29 cellular contexts compared by ENCODE assay signal in genomic region chr11:59180907-59181306, GRCh38. TPM values are rescaled to one million over a fixed set of nuclear protein-coding genes. Genes with fewer than 3 reads are reported as not detected.
"Had no signal": no experiment of that assay in that cellular context is flagged by ENCODE, and none has a peak within 500 bp of the region (broad histone marks: within the 10 kb centered on the region; RNA-seq: fewer than 3 reads in every experiment).

No MANE protein-coding gene starts in this region.

- H3K9me3 Mint-ChIP-seq: activated naive CD4-positive, alpha-beta T cell treated with anti-CD3 and anti-CD28 coated beads, Interleukin-2, amount 50 U/mL, for 24 hours; activated naive CD8-positive, alpha-beta T cell treated with anti-CD3 and anti-CD28 coated beads, Interleukin-2, amount 50 U/mL, for 24 hours; effector memory CD8-positive, alpha-beta T cell; immature natural killer cell; T-helper 2 cell treated with Interferon-gamma antibody and Interleukin-4, amounts not matched to agents 5 μg/mL and 100 μg/mL, for 36 hours had no signal

- H3K36me3 Mint-ChIP-seq: activated CD8-positive, alpha-beta memory T cell treated with anti-CD3 and anti-CD28 coated beads, Interleukin-2, amount 10 ng/mL, durations not matched to agents 7 days and 5 days; activated naive CD4-positive, alpha-beta T cell treated with anti-CD3 and anti-CD28 coated beads, Interleukin-2, amount 50 U/mL, for 24 hours; immature natural killer cell had no signal

- H3K27ac Mint-ChIP-seq: activated B cell treated with CpG ODN at 0.5 μM for 24 hours; activated CD8-positive, alpha-beta memory T cell treated with anti-CD3 and anti-CD28 coated beads, Interleukin-2, amount 10 ng/mL, durations not matched to agents 7 days and 5 days; activated CD8-positive, alpha-beta T cell treated with anti-CD3 and anti-CD28 coated beads, Interleukin-2, amount 10 ng/mL, durations not matched to agents 7 days and 5 days; activated naive CD4-positive, alpha-beta T cell treated with anti-CD3 and anti-CD28 coated beads, Interleukin-2, amount 50 U/mL, for 24 hours; activated naive CD8-positive, alpha-beta T cell treated with anti-CD3 and anti-CD28 coated beads, Interleukin-2, amount 50 U/mL, for 24 hours; activated T-helper 2 cell treated with anti-CD3 and anti-CD28 coated beads, Interferon-gamma antibody, Interleukin-2, Interleukin-4, amounts not matched to agents 10 μg/mL and 5 μg/mL and 100 μg/mL, durations not matched to agents 14 hours and 24 hours and 36 hours; effector memory CD8-positive, alpha-beta T cell; immature natural killer cell; naive thymus-derived CD4-positive, alpha-beta T cell; stimulated activated naive B cell treated with anti-CD40 and anti-IgM and Interleukin-4, amounts not matched to agents 10 μg/mL and 1 μg/mL and 100 μg/mL, for 72 hours; T-helper 2 cell treated with Interferon-gamma antibody and Interleukin-4, amounts not matched to agents 5 μg/mL and 100 μg/mL, for 36 hours had no signal

- FAIRE-seq: endothelial cell of umbilical vein, kidney had no signal

- DNase-seq: activated B cell treated with CpG ODN at 0.5 μM for 24 hours; activated CD4-positive, alpha-beta T cell treated with anti-CD3 and anti-CD28 coated beads, Interleukin-2, amount 50 U/mL, for 1 hour; activated CD8-positive, alpha-beta memory T cell treated with anti-CD3 and anti-CD28 coated beads, Interleukin-2, amount 10 ng/mL, durations not matched to agents 7 days and 5 days; activated CD8-positive, alpha-beta T cell treated with anti-CD3 and anti-CD28 coated beads, Interleukin-2, amount 10 ng/mL, durations not matched to agents 7 days and 5 days; activated naive CD8-positive, alpha-beta T cell treated with anti-CD3 and anti-CD28 coated beads, Interleukin-2, amount 50 U/mL, for 24 hours; activated T-cell treated with anti-CD3 and anti-CD28 coated beads, Interleukin-2, amount 50 U/mL, for 48 hours; cerebellar nuclear complex; colonic mucosa; effector memory CD8-positive, alpha-beta T cell; immature natural killer cell; kidney; left colon; mammary epithelial cell; naive thymus-derived CD4-positive, alpha-beta T cell; sigmoid colon; stimulated activated CD4-positive, alpha-beta T cell treated with anti-CD3 and anti-CD28 coated beads, Interleukin-2, amount 100 ng/mL, for 24 hours; stimulated activated naive B cell treated with anti-CD40 and anti-IgM and Interleukin-4, amounts not matched to agents 10 μg/mL and 1 μg/mL and 100 μg/mL, for 72 hours; T-helper 1 cell; upper lobe of right lung had no signal

- H3K4me2 ChIP-seq: smooth muscle cell had no signal

- H3K36me3 ChIP-seq: sigmoid colon had no signal

- H3K4me1 Mint-ChIP-seq: activated CD8-positive, alpha-beta memory T cell treated with anti-CD3 and anti-CD28 coated beads, Interleukin-2, amount 10 ng/mL, durations not matched to agents 7 days and 5 days; activated naive CD4-positive, alpha-beta T cell treated with anti-CD3 and anti-CD28 coated beads, Interleukin-2, amount 50 U/mL, for 24 hours; activated naive CD8-positive, alpha-beta T cell treated with anti-CD3 and anti-CD28 coated beads, Interleukin-2, amount 50 U/mL, for 24 hours; immature natural killer cell; naive thymus-derived CD4-positive, alpha-beta T cell had no signal

- H3K27ac ChIP-seq: colonic mucosa, gastroesophageal sphincter, sigmoid colon, upper lobe of right lung had no signal

- H3K4me1 ChIP-seq: sigmoid colon had no signal

- H3K4me3 ChIP-seq: colonic mucosa, gastroesophageal sphincter, sigmoid colon, smooth muscle cell, upper lobe of right lung had no signal

- H3K27me3 ChIP-seq: colonic mucosa, gastroesophageal sphincter, sigmoid colon, upper lobe of right lung had no signal

- H3K4me3 Mint-ChIP-seq: activated B cell treated with CpG ODN at 0.5 μM for 24 hours; activated CD8-positive, alpha-beta memory T cell treated with anti-CD3 and anti-CD28 coated beads, Interleukin-2, amount 10 ng/mL, durations not matched to agents 7 days and 5 days; activated CD8-positive, alpha-beta T cell treated with anti-CD3 and anti-CD28 coated beads, Interleukin-2, amount 10 ng/mL, durations not matched to agents 7 days and 5 days; activated naive CD4-positive, alpha-beta T cell treated with anti-CD3 and anti-CD28 coated beads, Interleukin-2, amount 50 U/mL, for 24 hours; activated naive CD8-positive, alpha-beta T cell treated with anti-CD3 and anti-CD28 coated beads, Interleukin-2, amount 50 U/mL, for 24 hours; effector memory CD8-positive, alpha-beta T cell; immature natural killer cell; naive thymus-derived CD4-positive, alpha-beta T cell; stimulated activated naive B cell treated with anti-CD40 and anti-IgM and Interleukin-4, amounts not matched to agents 10 μg/mL and 1 μg/mL and 100 μg/mL, for 72 hours; T-helper 2 cell treated with Interferon-gamma antibody and Interleukin-4, amounts not matched to agents 5 μg/mL and 100 μg/mL, for 36 hours had no signal

- ATAC-seq: activated CD8-positive, alpha-beta memory T cell treated with anti-CD3 and anti-CD28 coated beads, Interleukin-2, amount 10 ng/mL, durations not matched to agents 7 days and 5 days; activated CD8-positive, alpha-beta T cell treated with anti-CD3 and anti-CD28 coated beads, Interleukin-2, amount 10 ng/mL, durations not matched to agents 7 days and 5 days; activated naive CD8-positive, alpha-beta T cell treated with anti-CD3 and anti-CD28 coated beads, Interleukin-2, amount 50 U/mL, for 24 hours; effector memory CD8-positive, alpha-beta T cell; gastroesophageal sphincter; left colon; naive thymus-derived CD4-positive, alpha-beta T cell; stimulated activated naive B cell treated with anti-CD40 and anti-IgM and Interleukin-4, amounts not matched to agents 10 μg/mL and 1 μg/mL and 100 μg/mL, for 72 hours; upper lobe of right lung had no signal

- H3K27me3 Mint-ChIP-seq: activated B cell treated with CpG ODN at 0.5 μM for 24 hours; activated CD8-positive, alpha-beta memory T cell treated with anti-CD3 and anti-CD28 coated beads, Interleukin-2, amount 10 ng/mL, durations not matched to agents 7 days and 5 days; activated naive CD4-positive, alpha-beta T cell treated with anti-CD3 and anti-CD28 coated beads, Interleukin-2, amount 50 U/mL, for 24 hours; stimulated activated naive B cell treated with anti-CD40 and anti-IgM and Interleukin-4, amounts not matched to agents 10 μg/mL and 1 μg/mL and 100 μg/mL, for 72 hours had no signal

- H3K9me3 ChIP-seq: colonic mucosa, gastroesophageal sphincter, sigmoid colon, upper lobe of right lung had no signal

RNA-seq across cellular contexts. Expression of gene MPEG1, which starts 31.8 kb away (rescaled TPM):
- total RNA-seq: activated CD8-positive, alpha-beta memory T cell treated with anti-CD3 and anti-CD28 coated beads, Interleukin-2, amount 10 ng/mL, durations not matched to agents 7 days and 5 days; activated CD8-positive, alpha-beta T cell treated with anti-CD3 and anti-CD28 coated beads, Interleukin-2, amount 10 ng/mL, durations not matched to agents 7 days and 5 days; dermis microvascular lymphatic vessel endothelial cell; endothelial cell of umbilical vein; fibroblast of lung; fibroblast of villous mesenchyme; mammary epithelial cell; renal cortical epithelial cell had no signal
- polyA plus RNA-seq: endothelial cell of umbilical vein, fibroblast of lung, mammary epithelial cell had no signal
